ENCODE assay signal across 15 cellular contexts in the genomic region with DNA sequence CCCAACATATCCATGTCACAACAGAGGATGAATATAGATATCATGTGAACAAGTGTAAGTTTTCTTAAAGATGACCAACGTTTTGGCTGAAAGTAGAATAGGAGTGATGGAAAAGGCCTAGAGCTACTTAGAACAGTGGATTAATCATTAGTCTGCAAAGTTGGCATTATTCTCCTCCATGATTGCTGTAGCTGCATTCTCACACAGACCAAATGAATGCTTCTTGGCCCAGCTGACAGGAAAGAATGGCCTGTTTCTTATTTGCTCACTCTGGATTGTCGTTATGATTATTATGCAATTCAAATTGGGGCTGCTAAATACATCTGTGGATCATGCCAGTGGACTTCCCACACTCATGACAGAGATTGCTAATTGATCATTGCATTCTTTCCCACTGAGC.
DNase-seq lines count a peak whose midpoint lies in the region; ATAC-seq and TF ChIP-seq lines count a peak whose summit lies in the region.
"Had no signal": no experiment of that assay in that cellular context is flagged by ENCODE, and none has a peak within 500 bp of the region (broad histone marks: within the 10 kb centered on the region; RNA-seq: fewer than 3 reads in every experiment).

No MANE protein-coding gene starts in this region.

- peak; percentile 20 for DNase-seq in GM23248
- peak; percentile 64 for DNase-seq in foreskin melanocyte
- DNase-seq in thoracic aorta (ENCODE audit: low spot score) = no peak
- no peak for DNase-seq in pons (ENCODE audit: low spot score)
- no peak for DNase-seq in kidney glomerular epithelial cell (lab: John Stamatoyannopoulos, UW)
- DNase-seq: ACHN; Calu3; CD8-positive, alpha-beta T cell; DMS79 treated with DMSO at 0.1 percent for 48 hours; EL had no signal

- H3K9me3 ChIP-seq in GM23248 (ENCODE audit: low read depth) (no peaks in the 10 kb centered on the region), thoracic aorta (no peaks in the 10 kb centered on the region)
- H3K9me3 ChIP-seq: HAP-1 had no signal

- H3K27me3 ChIP-seq in GM23248 (replicated peaks; ENCODE audit: insufficient read depth) (no peaks in the 10 kb centered on the region), thoracic aorta (replicated peaks; ENCODE audit: insufficient read depth) (no peaks in the 10 kb centered on the region)
- H3K27me3 ChIP-seq: BLaER1 had no signal

- H3F3A ChIP-seq in GM23248 (ENCODE audit: insufficient read depth) = peaks cover 10% of the 10 kb centered on the region

- H3K4me1 ChIP-seq in GM23248 (ENCODE audit: insufficient read depth) = peaks cover 17% of the 10 kb centered on the region
- H3K4me1 ChIP-seq in thoracic aorta (ENCODE audit: control insufficient read depth in 1 of 2, low read depth in 2 of 2) = no peaks in the 10 kb centered on the region
- H3K4me1 ChIP-seq: BLaER1, HAP-1 had no signal

- no peak overlapping the region for H3K4me2 ChIP-seq in GM23248 (ENCODE audit: unreplicated experiment)
- H3K4me2 ChIP-seq: BLaER1 had no signal

- no peaks in the 10 kb centered on the region for H3K9me2 ChIP-seq in GM23248 (ENCODE audit: insufficient read depth)

- H4K20me1 ChIP-seq in GM23248 (ENCODE audit: insufficient read depth) = no peaks in the 10 kb centered on the region
- H4K20me1 ChIP-seq: BLaER1 had no signal

- H3K79me2 ChIP-seq in GM23248 (ENCODE audit: insufficient read depth) = no peaks in the 10 kb centered on the region

- H3K36me3 ChIP-seq in GM23248 (ENCODE audit: low read depth) (no peaks in the 10 kb centered on the region), thoracic aorta (no peaks in the 10 kb centered on the region)
- H3K36me3 ChIP-seq: BLaER1, HAP-1 had no signal

- no peak overlapping the region for H3K4me3 ChIP-seq in GM23248
- no peak overlapping the region for H3K4me3 ChIP-seq in thoracic aorta
- H3K4me3 ChIP-seq: BLaER1, GM12878, HAP-1 had no signal

- no peak for TF ChIP-seq CTCF in thoracic aorta (IDR thresholded peaks at IDR 0.05)

- no peak overlapping the region for H3K27ac ChIP-seq in GM23248
- no peak overlapping the region for H3K27ac ChIP-seq in thoracic aorta
- H3K27ac ChIP-seq: BLaER1, HL-60 had no signal

- no peak overlapping the region for H2AFZ ChIP-seq in GM23248

- H3K9ac ChIP-seq in GM23248 = no peak overlapping the region
- H3K9ac ChIP-seq: BLaER1 had no signal

- in situ Hi-C loops in GM23248 (cut with MboI) = no loop called here

- peak; percentile 27 for ATAC-seq in thoracic aorta (ENCODE audit: insufficient number of reproducible peaks, low FRiP score, low read depth)
- no peak for ATAC-seq in GM18907 (IDR thresholded peaks at IDR 0.05; ENCODE audit: unreplicated experiment)
- ATAC-seq: CD8-positive, alpha-beta T cell; GM12878 had no signal

- WGBS in GM23248 (ENCODE audit: low coverage in 1 of 2, low lambda C conversion rate in 2 of 2, missing lambda C conversion rate in 2 of 2), 2 experiments = 0 to 5% methylated on average over 2 of the region's 2 CpGs

Comparison
In these comparisons a context has a peak if more than half of its experiments do, and no peak if none do; other contexts are left out.
1. DNase-seq: peak in GM23248 (single experiment) and foreskin melanocyte (single experiment); none in thoracic aorta (single experiment), pons (single experiment) and kidney glomerular epithelial cell (single experiment).